Comparison of ENCODE assay signal across 11 cellular contexts in the genomic region with DNA sequence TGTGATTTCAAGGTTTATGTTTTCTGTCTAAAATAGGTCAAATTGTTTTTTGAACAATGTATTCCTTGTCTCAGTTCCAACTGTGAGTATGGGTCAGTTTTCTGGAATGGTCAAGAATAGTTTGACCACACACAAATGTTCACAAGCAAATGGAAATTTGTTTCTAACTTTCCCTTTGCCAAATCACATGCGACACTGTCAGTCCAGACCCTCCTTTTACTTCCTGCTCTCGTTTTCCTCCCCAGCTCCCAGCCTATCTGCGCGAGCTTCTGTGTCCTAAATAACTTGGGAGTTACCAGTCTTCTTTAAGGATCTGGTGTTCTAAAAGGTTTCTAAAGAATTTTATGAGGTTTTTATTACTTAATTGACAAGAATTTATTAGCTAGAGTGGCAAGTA.
A peak's percentile ranks its signal among the peaks of the same experiment; 100 is the strongest.
DNase-seq lines count a peak whose midpoint lies in the region; ATAC-seq and TF ChIP-seq lines count a peak whose summit lies in the region.
"Had no signal": no experiment of that assay in that cellular context is flagged by ENCODE, and none has a peak within 500 bp of the region (broad histone marks: within the 10 kb centered on the region; RNA-seq: fewer than 3 reads in every experiment).

No MANE protein-coding gene starts in this region.

- no peaks in the 10 kb centered on the region for H3K36me3 ChIP-seq in Panc1 (ENCODE audit: control insufficient read depth, insufficient read depth, low read length)
- H3K36me3 ChIP-seq: BLaER1 treated with 17β-estradiol and CSF1 and Interleukin-3, amounts not matched to agents 10 nM and 100 nM; WERI-Rb-1 had no signal

- TF ChIP-seq CTCF in AG04450 (IDR thresholded peaks at IDR 0.05; ENCODE audit: low read depth, low read length) (no peak), Panc1 (IDR thresholded peaks at IDR 0.05) (no peak), fibroblast of the aortic adventitia (IDR thresholded peaks at IDR 0.05; ENCODE audit: insufficient read depth, low read length) (no peak), osteocyte (IDR thresholded peaks at IDR 0.05) (no peak)

- peak overlapping the region; percentile 72 for H3K27ac Mint-ChIP-seq in osteocyte (ENCODE audit: unreplicated experiment)
- no peak overlapping the region for H3K27ac Mint-ChIP-seq in activated CD4-positive, alpha-beta T cell treated with anti-CD3 and anti-CD28 coated beads, Interleukin-2, amount 10 ng/mL, durations not matched to agents 7 days and 5 days

- no peaks in the 10 kb centered on the region for H3K36me3 Mint-ChIP-seq in osteocyte (ENCODE audit: unreplicated experiment)
- H3K36me3 Mint-ChIP-seq in activated CD4-positive, alpha-beta T cell treated with anti-CD3 and anti-CD28 coated beads, Interleukin-2, amount 10 ng/mL, durations not matched to agents 7 days and 5 days (ENCODE audit: low read depth): no peaks in the 10 kb centered on the region

- H3K27ac ChIP-seq in AG04450 (ENCODE audit: low read depth, low read length) (no peak overlapping the region), Panc1 (ENCODE audit: low read length) (peak overlapping the region; percentile 75)
- H3K27ac ChIP-seq: WERI-Rb-1 had no signal

- BruUV-seq in Panc1 (replicated peaks; lab: Mats Ljungman, UMichigan): no TSS peak

- H3K27me3 Mint-ChIP-seq in osteocyte (ENCODE audit: unreplicated experiment): no peaks in the 10 kb centered on the region
- H3K27me3 Mint-ChIP-seq in activated CD4-positive, alpha-beta T cell treated with anti-CD3 and anti-CD28 coated beads, Interleukin-2, amount 10 ng/mL, durations not matched to agents 7 days and 5 days: no peaks in the 10 kb centered on the region

- no peaks in the 10 kb centered on the region for H3K9me3 ChIP-seq in AG04450 (ENCODE audit: control insufficient read depth, insufficient read depth, low read length)
- peaks cover 6% of the 10 kb centered on the region; the same call in 1 of the 2 replicates for H3K9me3 ChIP-seq in Panc1 (ENCODE audit: control insufficient read depth, insufficient read depth, low read depth, low read length)

- POLR2A ChIA-PET in AG04450 (lab: Yijun Ruan, JAX): interaction anchor here (0.9 to 1.0 kb wide), 2 partner anchors 144 to 266 kb away, joined by 3 read pairs; a partner anchor contains a TSS
- POLR2A ChIA-PET in Panc1 (lab: Charles Lee): no interaction called here
- POLR2A ChIA-PET in activated CD4-positive, alpha-beta T cell treated with anti-CD3 and anti-CD28 coated beads, Interleukin-2, amount 10 ng/mL, durations not matched to agents 7 days and 5 days (lab: Charles Lee): no interaction called here

- peaks cover 15% of the 10 kb centered on the region for H3K4me1 Mint-ChIP-seq in osteocyte (ENCODE audit: unreplicated experiment)
- H3K4me1 Mint-ChIP-seq in activated CD4-positive, alpha-beta T cell treated with anti-CD3 and anti-CD28 coated beads, Interleukin-2, amount 10 ng/mL, durations not matched to agents 7 days and 5 days: peaks cover 6% of the 10 kb centered on the region

- no peaks in the 10 kb centered on the region for H3K4me1 ChIP-seq in Panc1 (ENCODE audit: control insufficient read depth, insufficient read depth, low read length)

- DNase-seq in AG04450 (ENCODE audit: low read depth, low spot score): no peak
- DNase-seq in Panc1 (ENCODE audit: low read depth, low spot score): no peak
- peak; percentile 16 for DNase-seq in fibroblast of the aortic adventitia (ENCODE audit: low read depth)
- no peak for DNase-seq in osteocyte (ENCODE audit: extremely low spot score, unreplicated experiment)
- no peak for DNase-seq in DMS153 (lab: John Stamatoyannopoulos, UW)
- no peak for DNase-seq in activated CD4-positive, alpha-beta T cell treated with anti-CD3 and anti-CD28 coated beads, Interleukin-2, amount 10 ng/mL, durations not matched to agents 7 days and 5 days
- DNase-seq: cortex of kidney, WERI-Rb-1 had no signal

- no peak for ATAC-seq in Panc1
- ATAC-seq in HG02884 (IDR thresholded peaks at IDR 0.05; ENCODE audit: unreplicated experiment): no peak
- no peak for ATAC-seq in HG03025 (IDR thresholded peaks at IDR 0.05; ENCODE audit: low FRiP score, unreplicated experiment)

- H3K4me3 Mint-ChIP-seq in osteocyte (ENCODE audit: unreplicated experiment): no peak overlapping the region
- H3K4me3 Mint-ChIP-seq in activated CD4-positive, alpha-beta T cell treated with anti-CD3 and anti-CD28 coated beads, Interleukin-2, amount 10 ng/mL, durations not matched to agents 7 days and 5 days: no peak overlapping the region

- intact Hi-C loops in Panc1 (cut with micrococcal nuclease; ENCODE audit: unreplicated experiment): loop anchor here (10.0 kb wide), 1 partner anchor 96 kb away; no protein-coding TSS in a partner anchor

- H3K4me3 ChIP-seq in AG04450 (ENCODE audit: low read depth, low read length) (peak overlapping the region; percentile 17), Panc1 (ENCODE audit: low read depth in 2 of 2, low read length in 2 of 2) (no peak overlapping the region), fibroblast of the aortic adventitia (ENCODE audit: low read depth, low read length) (no peak overlapping the region)
- H3K4me3 ChIP-seq: BLaER1 treated with 17β-estradiol and CSF1 and Interleukin-3, amounts not matched to agents 10 nM and 100 nM had no signal

- no peaks in the 10 kb centered on the region for H3K27me3 ChIP-seq in AG04450 (ENCODE audit: control insufficient read depth, insufficient read depth, low read length)
- H3K27me3 ChIP-seq in Panc1 (ENCODE audit: control insufficient read depth, insufficient read depth, low read length): no peaks in the 10 kb centered on the region
- H3K27me3 ChIP-seq: BLaER1 treated with 17β-estradiol and CSF1 and Interleukin-3, amounts not matched to agents 10 nM and 100 nM had no signal

- CTCF ChIA-PET in AG04450 (lab: Charles Lee) (interaction anchor here (0.7 kb wide), 1 partner anchor 316 kb away, joined by 5 read pairs; no protein-coding TSS in a partner anchor), Panc1 (lab: Charles Lee) (no interaction called here)
- CTCF ChIA-PET in activated CD4-positive, alpha-beta T cell treated with anti-CD3 and anti-CD28 coated beads, Interleukin-2, amount 10 ng/mL, durations not matched to agents 7 days and 5 days (lab: Charles Lee): interaction anchor here (0.9 to 1.1 kb wide), 2 partner anchors 11 to 35 kb away, joined by 3 to 4 read pairs; no protein-coding TSS in a partner anchor

- in situ Hi-C loops in Panc1 (cut with HindIII; ENCODE audit: low pct_unique_long_range_greater_than_20kb, low sequenced_read_pairs): no loop called here

- no peaks in the 10 kb centered on the region for H3K9me3 Mint-ChIP-seq in osteocyte (ENCODE audit: unreplicated experiment)
- H3K9me3 Mint-ChIP-seq in activated CD4-positive, alpha-beta T cell treated with anti-CD3 and anti-CD28 coated beads, Interleukin-2, amount 10 ng/mL, durations not matched to agents 7 days and 5 days: peaks cover 7% of the 10 kb centered on the region
